Comparison of ENCODE assay signal across 1 cellular context in the genomic region with DNA sequence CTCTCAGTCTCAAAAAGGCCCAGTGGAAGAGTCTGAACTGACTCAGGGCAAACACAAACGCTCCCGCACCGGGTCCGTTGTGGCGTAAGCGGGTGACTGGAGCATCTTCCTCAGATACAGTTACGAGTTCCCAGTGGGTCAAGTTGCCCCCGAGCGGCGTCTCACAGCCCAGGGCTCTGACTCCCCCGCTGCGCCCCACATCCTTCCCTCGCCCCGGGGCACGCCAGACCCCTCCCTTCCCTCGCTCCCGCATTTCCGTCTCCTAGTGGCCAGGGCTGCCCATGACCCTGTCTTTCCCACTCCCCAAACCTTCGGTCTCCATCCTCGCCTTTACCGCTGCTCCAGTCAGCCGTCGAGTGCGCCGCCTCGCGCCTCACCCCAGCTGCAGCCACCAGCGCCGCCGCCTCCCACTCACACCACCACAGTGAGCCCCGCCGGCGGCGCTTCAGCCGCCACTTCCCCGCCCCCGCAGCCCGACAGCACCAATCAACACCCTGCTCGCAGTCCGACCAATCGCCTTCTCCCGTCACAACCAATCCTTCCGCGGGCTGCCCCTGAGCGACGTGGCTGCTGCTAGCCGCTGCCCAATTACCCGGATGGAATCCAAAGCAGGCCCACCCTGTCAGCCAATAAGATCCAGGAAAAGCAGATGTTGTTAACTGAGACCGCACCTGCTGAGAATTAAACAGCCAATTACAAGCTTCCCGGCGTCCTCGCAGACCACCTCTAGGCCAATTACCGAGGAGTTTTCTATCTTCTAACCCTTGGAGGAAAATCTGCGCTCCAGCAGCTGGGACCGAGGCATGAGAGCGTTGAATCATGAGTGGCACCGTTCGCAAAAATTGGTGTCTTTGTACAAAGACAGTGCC.
A peak's percentile ranks its signal among the peaks of the same experiment; 100 is the strongest.
TF ChIP-seq lines count a peak whose summit lies in the region.

A gene with protein sequence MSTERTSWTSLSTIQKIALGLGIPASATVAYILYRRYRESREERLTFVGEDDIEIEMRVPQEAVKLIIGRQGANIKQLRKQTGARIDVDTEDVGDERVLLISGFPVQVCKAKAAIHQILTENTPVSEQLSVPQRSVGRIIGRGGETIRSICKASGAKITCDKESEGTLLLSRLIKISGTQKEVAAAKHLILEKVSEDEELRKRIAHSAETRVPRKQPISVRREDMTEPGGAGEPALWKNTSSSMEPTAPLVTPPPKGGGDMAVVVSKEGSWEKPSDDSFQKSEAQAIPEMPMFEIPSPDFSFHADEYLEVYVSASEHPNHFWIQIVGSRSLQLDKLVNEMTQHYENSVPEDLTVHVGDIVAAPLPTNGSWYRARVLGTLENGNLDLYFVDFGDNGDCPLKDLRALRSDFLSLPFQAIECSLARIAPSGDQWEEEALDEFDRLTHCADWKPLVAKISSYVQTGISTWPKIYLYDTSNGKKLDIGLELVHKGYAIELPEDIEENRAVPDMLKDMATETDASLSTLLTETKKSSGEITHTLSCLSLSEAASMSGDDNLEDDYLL (minus strand): TSS at position 430 of the 869 bp plus-strand sequence. CDS start 7,478 bp downstream, outside the sequence.

TF ChIP-seq in GM12878, 131 proteins besides CTCF, POLR2A, EP300 and RAD21 (continued from another document):
- TF ChIP-seq, protein P1, sequence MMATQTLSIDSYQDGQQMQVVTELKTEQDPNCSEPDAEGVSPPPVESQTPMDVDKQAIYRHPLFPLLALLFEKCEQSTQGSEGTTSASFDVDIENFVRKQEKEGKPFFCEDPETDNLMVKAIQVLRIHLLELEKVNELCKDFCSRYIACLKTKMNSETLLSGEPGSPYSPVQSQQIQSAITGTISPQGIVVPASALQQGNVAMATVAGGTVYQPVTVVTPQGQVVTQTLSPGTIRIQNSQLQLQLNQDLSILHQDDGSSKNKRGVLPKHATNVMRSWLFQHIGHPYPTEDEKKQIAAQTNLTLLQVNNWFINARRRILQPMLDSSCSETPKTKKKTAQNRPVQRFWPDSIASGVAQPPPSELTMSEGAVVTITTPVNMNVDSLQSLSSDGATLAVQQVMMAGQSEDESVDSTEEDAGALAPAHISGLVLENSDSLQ (IDR thresholded peaks at IDR 0.05): peak; percentile 100
- no peak for TF ChIP-seq MYB (IDR thresholded peaks at IDR 0.05; ENCODE audit: borderline replicate concordance, low read depth, low read length)
- TF ChIP-seq, protein P2, sequence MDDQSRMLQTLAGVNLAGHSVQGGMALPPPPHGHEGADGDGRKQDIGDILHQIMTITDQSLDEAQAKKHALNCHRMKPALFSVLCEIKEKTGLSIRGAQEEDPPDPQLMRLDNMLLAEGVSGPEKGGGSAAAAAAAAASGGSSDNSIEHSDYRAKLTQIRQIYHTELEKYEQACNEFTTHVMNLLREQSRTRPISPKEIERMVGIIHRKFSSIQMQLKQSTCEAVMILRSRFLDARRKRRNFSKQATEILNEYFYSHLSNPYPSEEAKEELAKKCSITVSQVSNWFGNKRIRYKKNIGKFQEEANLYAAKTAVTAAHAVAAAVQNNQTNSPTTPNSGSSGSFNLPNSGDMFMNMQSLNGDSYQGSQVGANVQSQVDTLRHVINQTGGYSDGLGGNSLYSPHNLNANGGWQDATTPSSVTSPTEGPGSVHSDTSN (IDR thresholded peaks at IDR 0.05; ENCODE audit: insufficient replicate concordance, low read depth, low read length): peak; percentile 99
- TF ChIP-seq, protein P3, sequence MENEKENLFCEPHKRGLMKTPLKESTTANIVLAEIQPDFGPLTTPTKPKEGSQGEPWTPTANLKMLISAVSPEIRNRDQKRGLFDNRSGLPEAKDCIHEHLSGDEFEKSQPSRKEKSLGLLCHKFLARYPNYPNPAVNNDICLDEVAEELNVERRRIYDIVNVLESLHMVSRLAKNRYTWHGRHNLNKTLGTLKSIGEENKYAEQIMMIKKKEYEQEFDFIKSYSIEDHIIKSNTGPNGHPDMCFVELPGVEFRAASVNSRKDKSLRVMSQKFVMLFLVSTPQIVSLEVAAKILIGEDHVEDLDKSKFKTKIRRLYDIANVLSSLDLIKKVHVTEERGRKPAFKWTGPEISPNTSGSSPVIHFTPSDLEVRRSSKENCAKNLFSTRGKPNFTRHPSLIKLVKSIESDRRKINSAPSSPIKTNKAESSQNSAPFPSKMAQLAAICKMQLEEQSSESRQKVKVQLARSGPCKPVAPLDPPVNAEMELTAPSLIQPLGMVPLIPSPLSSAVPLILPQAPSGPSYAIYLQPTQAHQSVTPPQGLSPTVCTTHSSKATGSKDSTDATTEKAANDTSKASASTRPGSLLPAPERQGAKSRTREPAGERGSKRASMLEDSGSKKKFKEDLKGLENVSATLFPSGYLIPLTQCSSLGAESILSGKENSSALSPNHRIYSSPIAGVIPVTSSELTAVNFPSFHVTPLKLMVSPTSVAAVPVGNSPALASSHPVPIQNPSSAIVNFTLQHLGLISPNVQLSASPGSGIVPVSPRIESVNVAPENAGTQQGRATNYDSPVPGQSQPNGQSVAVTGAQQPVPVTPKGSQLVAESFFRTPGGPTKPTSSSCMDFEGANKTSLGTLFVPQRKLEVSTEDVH (IDR thresholded peaks at IDR 0.05; ENCODE audit: low read depth, partially characterized antibody): no peak
- no peak for TF ChIP-seq KAT2A (conservative IDR thresholded peaks at IDR 0.05; ENCODE audit: control insufficient read depth, low read depth, low read length)
- TF ChIP-seq NR2C1 (IDR thresholded peaks at IDR 0.05): no peak
- no peak for TF ChIP-seq NR2F1 (conservative IDR thresholded peaks at IDR 0.05)
- no peak for TF ChIP-seq MEF2B (IDR thresholded peaks at IDR 0.05; ENCODE audit: partially characterized antibody, poor library complexity, severe bottlenecking)
- TF ChIP-seq GATAD2B (conservative IDR thresholded peaks at IDR 0.05; ENCODE audit: low read depth): peak; percentile 50; the same call in 1 of the 2 replicates
- no peak for TF ChIP-seq SMAD5 (IDR thresholded peaks at IDR 0.05; ENCODE audit: low read depth)
- TF ChIP-seq GABPA (IDR thresholded peaks at IDR 0.05; ENCODE audit: low read depth): no peak
- TF ChIP-seq YY1 (IDR thresholded peaks at IDR 0.05; ENCODE audit: low read depth, low read length): peak; percentile 50; the same call in 1 of the 2 replicates
- peak; percentile 92 for TF ChIP-seq FOS (IDR thresholded peaks at IDR 0.05; ENCODE audit: borderline replicate concordance, extremely low read depth, insufficient read length)
- 0 out of 2 replicates have a peak, but pooled peaks have one; percentile 9 for TF ChIP-seq NRF1 (conservative IDR thresholded peaks at IDR 0.05; ENCODE audit: low read depth, low read length)
- TF ChIP-seq PML (IDR thresholded peaks at IDR 0.05; ENCODE audit: low read length): no peak
- no peak for TF ChIP-seq YBX1 (IDR thresholded peaks at IDR 0.05)
- no peak for TF ChIP-seq HDAC6 (IDR thresholded peaks at IDR 0.05; ENCODE audit: unreplicated experiment)
- TF ChIP-seq CEBPB (IDR thresholded peaks at IDR 0.05; ENCODE audit: borderline replicate concordance in 1 of 2, low read depth in 2 of 2, low read length in 2 of 2): no peak
- TF ChIP-seq ETV6 (conservative IDR thresholded peaks at IDR 0.05 in 1 of 2, IDR thresholded peaks at IDR 0.05 in 1 of 2; ENCODE audit: borderline replicate concordance in 1 of 2, low read depth in 1 of 2): no peak
- peak; percentile 86; the same call in 1 of the 2 replicates for TF ChIP-seq EZH2 (IDR thresholded peaks at IDR 0.05; ENCODE audit: borderline replicate concordance, control insufficient read depth, low read depth, low read length)
- TF ChIP-seq EED (IDR thresholded peaks at IDR 0.05; ENCODE audit: low read depth): no peak; the same call in 1 of the 2 replicates
- TF ChIP-seq, protein P4, sequence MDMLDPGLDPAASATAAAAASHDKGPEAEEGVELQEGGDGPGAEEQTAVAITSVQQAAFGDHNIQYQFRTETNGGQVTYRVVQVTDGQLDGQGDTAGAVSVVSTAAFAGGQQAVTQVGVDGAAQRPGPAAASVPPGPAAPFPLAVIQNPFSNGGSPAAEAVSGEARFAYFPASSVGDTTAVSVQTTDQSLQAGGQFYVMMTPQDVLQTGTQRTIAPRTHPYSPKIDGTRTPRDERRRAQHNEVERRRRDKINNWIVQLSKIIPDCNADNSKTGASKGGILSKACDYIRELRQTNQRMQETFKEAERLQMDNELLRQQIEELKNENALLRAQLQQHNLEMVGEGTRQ (IDR thresholded peaks at IDR 0.05; ENCODE audit: borderline replicate concordance, low read depth, low read length): no peak
- no peak for TF ChIP-seq PAX5 (IDR thresholded peaks at IDR 0.05; ENCODE audit: borderline replicate concordance, low read depth, low read length)
- TF ChIP-seq, protein P5, sequence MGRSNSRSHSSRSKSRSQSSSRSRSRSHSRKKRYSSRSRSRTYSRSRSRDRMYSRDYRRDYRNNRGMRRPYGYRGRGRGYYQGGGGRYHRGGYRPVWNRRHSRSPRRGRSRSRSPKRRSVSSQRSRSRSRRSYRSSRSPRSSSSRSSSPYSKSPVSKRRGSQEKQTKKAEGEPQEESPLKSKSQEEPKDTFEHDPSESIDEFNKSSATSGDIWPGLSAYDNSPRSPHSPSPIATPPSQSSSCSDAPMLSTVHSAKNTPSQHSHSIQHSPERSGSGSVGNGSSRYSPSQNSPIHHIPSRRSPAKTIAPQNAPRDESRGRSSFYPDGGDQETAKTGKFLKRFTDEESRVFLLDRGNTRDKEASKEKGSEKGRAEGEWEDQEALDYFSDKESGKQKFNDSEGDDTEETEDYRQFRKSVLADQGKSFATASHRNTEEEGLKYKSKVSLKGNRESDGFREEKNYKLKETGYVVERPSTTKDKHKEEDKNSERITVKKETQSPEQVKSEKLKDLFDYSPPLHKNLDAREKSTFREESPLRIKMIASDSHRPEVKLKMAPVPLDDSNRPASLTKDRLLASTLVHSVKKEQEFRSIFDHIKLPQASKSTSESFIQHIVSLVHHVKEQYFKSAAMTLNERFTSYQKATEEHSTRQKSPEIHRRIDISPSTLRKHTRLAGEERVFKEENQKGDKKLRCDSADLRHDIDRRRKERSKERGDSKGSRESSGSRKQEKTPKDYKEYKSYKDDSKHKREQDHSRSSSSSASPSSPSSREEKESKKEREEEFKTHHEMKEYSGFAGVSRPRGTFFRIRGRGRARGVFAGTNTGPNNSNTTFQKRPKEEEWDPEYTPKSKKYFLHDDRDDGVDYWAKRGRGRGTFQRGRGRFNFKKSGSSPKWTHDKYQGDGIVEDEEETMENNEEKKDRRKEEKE (IDR thresholded peaks at IDR 0.05): no peak
TF ChIP-seq in GM12878: peak in this region for 46.
